Comparison of ENCODE assay signal across 15 cellular contexts in the genomic region with DNA sequence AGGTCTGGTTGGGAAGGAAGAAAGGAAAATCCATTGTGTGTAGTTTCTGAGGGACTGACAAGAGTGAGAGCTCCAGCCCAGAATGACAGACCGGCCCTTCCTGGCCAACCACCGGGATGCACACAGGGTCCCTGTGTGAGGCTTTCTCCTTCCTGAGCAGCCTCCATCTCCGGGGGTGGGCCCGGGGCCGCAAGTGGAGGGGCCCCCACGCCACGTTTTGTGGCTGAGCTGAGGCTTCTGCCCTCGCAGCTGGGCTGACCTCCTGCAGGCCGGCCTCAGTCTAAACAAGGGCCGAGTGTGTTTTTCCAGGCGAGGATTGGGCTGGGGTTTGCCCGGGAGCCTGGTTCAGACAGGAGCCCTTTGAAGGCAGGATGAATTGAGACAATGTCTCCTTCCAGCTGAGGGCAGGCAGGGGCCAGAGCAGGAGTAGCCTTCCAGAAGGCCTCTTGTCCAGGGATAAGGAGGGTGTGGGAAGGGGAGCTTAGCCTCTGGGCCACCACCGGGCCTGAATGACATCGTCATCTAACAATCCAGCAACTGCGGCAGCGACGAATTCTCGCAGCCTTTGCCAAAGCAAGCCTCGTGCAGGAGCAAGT.
DNase-seq lines count a peak whose midpoint lies in the region; ATAC-seq and TF ChIP-seq lines count a peak whose summit lies in the region.
"Had no signal": no experiment of that assay in that cellular context is flagged by ENCODE, and none has a peak within 500 bp of the region (broad histone marks: within the 10 kb centered on the region; RNA-seq: fewer than 3 reads in every experiment).

No MANE protein-coding gene starts in this region.

- peaks cover 18 to 49% (median 44%) of the 10 kb centered on the region in 5 experiments for H3K9me3 Mint-ChIP-seq in brain
- no peaks in the 10 kb centered on the region for H3K9me3 Mint-ChIP-seq in activated CD8-positive, alpha-beta T cell treated with anti-CD3 and anti-CD28 coated beads, Interleukin-2, amount 10 ng/mL, durations not matched to agents 7 days and 5 days (ENCODE audit: insufficient read depth)
- H3K9me3 Mint-ChIP-seq: activated T-cell treated with anti-CD3 and anti-CD28 coated beads, Interleukin-2, amount 50 U/mL, for 4 hours; CD8-positive, alpha-beta T cell had no signal

- DNase-seq in GM23248: no peak
- DNase-seq in A673 (ENCODE audit: low spot score): no peak
- no peak for DNase-seq in testis
- no peak for DNase-seq in activated CD8-positive, alpha-beta T cell treated with anti-CD3 and anti-CD28 coated beads, Interleukin-2, amount 10 ng/mL, durations not matched to agents 7 days and 5 days
- no peak for DNase-seq in activated effector memory CD4-positive, alpha-beta T cell treated with Interleukin-2 at 50 U/mL for 16 hours
- DNase-seq: activated T-cell treated with anti-CD3 and anti-CD28 coated beads, Interleukin-2, amount 50 U/mL, for 4 hours; CD8-positive, alpha-beta T cell; MV-4-11; NCI-H2029 treated with DMSO at 0.1 percent for 48 hours; NCI-H748 treated with DMSO at 0.1 percent for 48 hours; PC-9; stimulated activated naive B cell treated with anti-CD40 and anti-IgM and Interleukin-4, amounts not matched to agents 10 μg/mL and 1 μg/mL and 100 μg/mL, for 72 hours had no signal

- H3K9me2 ChIP-seq in GM23248 (ENCODE audit: insufficient read depth): no peaks in the 10 kb centered on the region

- BruUV-seq in A673 (replicated peaks; lab: Mats Ljungman, UMichigan): no TSS peak

- H3K36me3 ChIP-seq in GM23248 (ENCODE audit: low read depth): no peaks in the 10 kb centered on the region
- H3K36me3 ChIP-seq in rectal smooth muscle tissue (ENCODE audit: control insufficient read depth, insufficient read depth, low read length): no peaks in the 10 kb centered on the region
- H3K36me3 ChIP-seq in A673 (ENCODE audit: insufficient read depth, low read length, poor library complexity, severe bottlenecking): no peaks in the 10 kb centered on the region
- no peaks in the 10 kb centered on the region for H3K36me3 ChIP-seq in testis (ENCODE audit: low read depth, missing control alignments)

- no peak overlapping the region for H3K4me3 Mint-ChIP-seq in brain
- H3K4me3 Mint-ChIP-seq in activated CD8-positive, alpha-beta T cell treated with anti-CD3 and anti-CD28 coated beads, Interleukin-2, amount 10 ng/mL, durations not matched to agents 7 days and 5 days: no peak overlapping the region
- H3K4me3 Mint-ChIP-seq: activated T-cell treated with anti-CD3 and anti-CD28 coated beads, Interleukin-2, amount 50 U/mL, for 4 hours; CD8-positive, alpha-beta T cell; stimulated activated naive B cell treated with anti-CD40 and anti-IgM and Interleukin-4, amounts not matched to agents 10 μg/mL and 1 μg/mL and 100 μg/mL, for 72 hours had no signal

- intact Hi-C loops in A673 (cut with micrococcal nuclease; ENCODE audit: unreplicated experiment): no loop called here
- intact Hi-C loops in testis (cut with DNase I; ENCODE audit: low total_unique reads): no loop called here

- H3K27ac ChIP-seq in GM23248 (peak overlapping the region; percentile 49), layer of hippocampus (ENCODE audit: low read depth, low read length) (peak overlapping the region; percentile 82), rectal smooth muscle tissue (ENCODE audit: low read depth, low read length) (peak overlapping the region; percentile 24), A673 (ENCODE audit: low read depth, low read length, poor library complexity, severe bottlenecking) (no peak overlapping the region), testis (no peak overlapping the region)

- no peak for TF ChIP-seq POLR2A in testis (IDR thresholded peaks at IDR 0.05)

- H3K4me3 ChIP-seq in GM23248 (no peak overlapping the region), rectal smooth muscle tissue (ENCODE audit: low read length) (no peak overlapping the region), A673 (ENCODE audit: low read depth, low read length, poor library complexity, severe bottlenecking) (no peak overlapping the region), testis (no peak overlapping the region)
- H3K4me3 ChIP-seq: PC-9 had no signal

- peaks cover 8% of the 10 kb centered on the region for H3K27me3 Mint-ChIP-seq in brain
- H3K27me3 Mint-ChIP-seq in activated CD8-positive, alpha-beta T cell treated with anti-CD3 and anti-CD28 coated beads, Interleukin-2, amount 10 ng/mL, durations not matched to agents 7 days and 5 days (ENCODE audit: low read depth): peaks cover 7% of the 10 kb centered on the region

- POLR2A ChIA-PET in A673 (lab: Charles Lee; ENCODE audit: low non-redundant PET): no interaction called here
- POLR2A ChIA-PET in activated CD8-positive, alpha-beta T cell treated with anti-CD3 and anti-CD28 coated beads, Interleukin-2, amount 10 ng/mL, durations not matched to agents 7 days and 5 days (lab: Charles Lee): no interaction called here

- H3K79me2 ChIP-seq in GM23248 (ENCODE audit: insufficient read depth): no peaks in the 10 kb centered on the region

- no peak for ATAC-seq in activated CD8-positive, alpha-beta T cell treated with anti-CD3 and anti-CD28 coated beads, Interleukin-2, amount 10 ng/mL, durations not matched to agents 7 days and 5 days
- ATAC-seq: activated T-cell treated with anti-CD3 and anti-CD28 coated beads, Interleukin-2, amount 50 U/mL, for 4 hours; CD8-positive, alpha-beta T cell; stimulated activated naive B cell treated with anti-CD40 and anti-IgM and Interleukin-4, amounts not matched to agents 10 μg/mL and 1 μg/mL and 100 μg/mL, for 72 hours had no signal

- H3K27ac Mint-ChIP-seq in brain: peak overlapping the region in 4 of 5 experiments; percentile 21 to 83 (median 38)
- no peak overlapping the region for H3K27ac Mint-ChIP-seq in activated CD8-positive, alpha-beta T cell treated with anti-CD3 and anti-CD28 coated beads, Interleukin-2, amount 10 ng/mL, durations not matched to agents 7 days and 5 days
- H3K27ac Mint-ChIP-seq: CD8-positive, alpha-beta T cell; stimulated activated naive B cell treated with anti-CD40 and anti-IgM and Interleukin-4, amounts not matched to agents 10 μg/mL and 1 μg/mL and 100 μg/mL, for 72 hours had no signal

- H3K36me3 Mint-ChIP-seq in brain: peaks cover 14% of the 10 kb centered on the region
- H3K36me3 Mint-ChIP-seq in activated CD8-positive, alpha-beta T cell treated with anti-CD3 and anti-CD28 coated beads, Interleukin-2, amount 10 ng/mL, durations not matched to agents 7 days and 5 days (ENCODE audit: low read depth): no peaks in the 10 kb centered on the region
- H3K36me3 Mint-ChIP-seq: CD8-positive, alpha-beta T cell had no signal

- H3K9ac ChIP-seq in GM23248: peak overlapping the region; percentile 44; the same call in 1 of the 2 replicates
- no peak overlapping the region for H3K9ac ChIP-seq in rectal smooth muscle tissue (ENCODE audit: low read length)

- in situ Hi-C loops in GM23248 (cut with MboI): no loop called here

- TF ChIP-seq CTCF in brain (conservative IDR thresholded peaks at IDR 0.05) (no peak), A673 (conservative IDR thresholded peaks at IDR 0.05; ENCODE audit: low read depth, low read length) (no peak), testis (IDR thresholded peaks at IDR 0.05) (no peak)

- no peak overlapping the region for H3K4me2 ChIP-seq in GM23248 (ENCODE audit: unreplicated experiment)

- H3K4me1 ChIP-seq in GM23248 (ENCODE audit: insufficient read depth) (peaks cover 18% of the 10 kb centered on the region), rectal smooth muscle tissue (ENCODE audit: control insufficient read depth, insufficient read depth, low read length) (no peaks in the 10 kb centered on the region), A673 (ENCODE audit: insufficient read depth, low read length, poor library complexity, severe bottlenecking) (no peaks in the 10 kb centered on the region), testis (peaks cover 10% of the 10 kb centered on the region)

- H3K9me3 ChIP-seq in GM23248 (ENCODE audit: low read depth) (no peaks in the 10 kb centered on the region), A673 (ENCODE audit: low read depth, low read length, poor library complexity, severe bottlenecking) (peaks cover 5% of the 10 kb centered on the region), testis (no peaks in the 10 kb centered on the region)

- peaks cover 27% of the 10 kb centered on the region for H3K4me1 Mint-ChIP-seq in brain
- no peaks in the 10 kb centered on the region for H3K4me1 Mint-ChIP-seq in activated CD8-positive, alpha-beta T cell treated with anti-CD3 and anti-CD28 coated beads, Interleukin-2, amount 10 ng/mL, durations not matched to agents 7 days and 5 days (ENCODE audit: low read depth)
- H3K4me1 Mint-ChIP-seq: stimulated activated naive B cell treated with anti-CD40 and anti-IgM and Interleukin-4, amounts not matched to agents 10 μg/mL and 1 μg/mL and 100 μg/mL, for 72 hours had no signal

- H3F3A ChIP-seq in GM23248 (ENCODE audit: insufficient read depth): peaks cover 22% of the 10 kb centered on the region

- no peak overlapping the region for H2AFZ ChIP-seq in GM23248
- H2AFZ ChIP-seq: PC-9 had no signal

- CTCF ChIA-PET in A673 (lab: Charles Lee): no interaction called here
- CTCF ChIA-PET in activated CD8-positive, alpha-beta T cell treated with anti-CD3 and anti-CD28 coated beads, Interleukin-2, amount 10 ng/mL, durations not matched to agents 7 days and 5 days (lab: Charles Lee): no interaction called here

- H4K20me1 ChIP-seq in GM23248 (ENCODE audit: insufficient read depth): no peaks in the 10 kb centered on the region

- H3K27me3 ChIP-seq in GM23248 (replicated peaks; ENCODE audit: insufficient read depth) (no peaks in the 10 kb centered on the region), layer of hippocampus (ENCODE audit: control insufficient read depth, insufficient read depth, low read length) (no peaks in the 10 kb centered on the region), rectal smooth muscle tissue (ENCODE audit: control insufficient read depth, insufficient read depth, low read length) (no peaks in the 10 kb centered on the region), A673 (replicated peaks; ENCODE audit: insufficient read depth, low read depth, low read length, poor library complexity) (no peaks in the 10 kb centered on the region), testis (no peaks in the 10 kb centered on the region)

- 86 to 92% methylated on average over 19 of the region's 19 CpGs for WGBS in GM23248 (ENCODE audit: low coverage in 1 of 2, low lambda C conversion rate in 2 of 2, missing lambda C conversion rate in 2 of 2), 2 experiments
- WGBS in testis, 2 donors: 65 to 74% methylated on average over 12 to 18 of the region's 19 CpGs

Comparison
In these comparisons a context has a peak if more than half of its experiments do, and no peak if none do; other contexts are left out.
1. H3K27ac ChIP-seq: peak in GM23248 (single experiment), layer of hippocampus (single experiment) and rectal smooth muscle tissue (single experiment); none in A673 (single experiment) and testis (0 of 2).